1 cellular context compared by ENCODE assay signal in the genomic region with DNA sequence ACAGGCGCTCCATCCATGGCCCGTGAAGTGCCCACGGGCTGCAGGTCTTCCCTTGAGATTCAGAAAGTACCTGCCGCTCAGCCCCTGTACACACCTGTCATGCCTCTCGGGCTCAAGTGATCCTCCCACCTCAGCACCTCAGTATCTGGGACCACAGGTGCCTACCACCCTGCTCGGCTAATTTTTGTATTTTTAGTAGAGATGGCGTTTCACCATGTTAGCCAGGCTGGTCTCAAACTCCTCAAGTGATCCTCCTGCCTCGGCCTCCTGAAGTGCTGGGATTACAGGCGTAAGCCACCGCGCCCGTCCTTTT.
TF ChIP-seq lines count a peak whose summit lies in the region.

No MANE protein-coding gene starts in this region.

TF ChIP-seq in HepG2, 621 proteins besides CTCF, POLR2A, EP300 and RAD21 (continued from another document):
- TF ChIP-seq ZNF446 (CRISPR knock-in tag; IDR thresholded peaks at IDR 0.05) (0 out of 2 replicates have a peak, but pooled peaks have one; percentile 10), THAP7 (CRISPR knock-in tag; IDR thresholded peaks at IDR 0.05) (peak; percentile 54; the same call in 1 of the 2 replicates)
